Comparison of ENCODE assay signal across 8 cellular contexts in genomic region chr6:75748743-75749538, GRCh38. TPM values are rescaled to one million over a fixed set of nuclear protein-coding genes. Genes with fewer than 3 reads are reported as not detected.
DNase-seq lines count a peak whose midpoint lies in the region; ATAC-seq, FAIRE-seq and TF ChIP-seq lines count a peak whose summit lies in the region.

Gene MYO6, plus strand, starts transcription at chr6:75749239. Its CDS starts 68,309 bp downstream, at chr6:75817548.

- WGBS in gastroesophageal sphincter (ENCODE audit: low coverage in 1 of 2), 2 donors: 0% methylated on average over 10 of the region's 97 CpGs; no CpG with 5 or more reads in 1 of the 2 donors
- WGBS in tibial nerve, 2 donors: 0 to 1% methylated on average over 42 to 71 of the region's 97 CpGs

- H2AFZ ChIP-seq in OCI-LY7 (ENCODE audit: low read length): peak within 1 kb of the TSS; percentile 48; the same call in 1 of the 2 replicates

- ATAC-seq in HG03354 (IDR thresholded peaks at IDR 0.05; ENCODE audit: poor library complexity, severe bottlenecking, unreplicated experiment): peak; percentile 77
- ATAC-seq in gastroesophageal sphincter: peak; percentile 95

- no peaks in the 10 kb centered on the region for H3K36me3 Mint-ChIP-seq in neural crest cell (ENCODE audit: low read depth)

- H3K9me3 Mint-ChIP-seq in neural crest cell: no peaks in the 10 kb centered on the region

- intact Hi-C loops in OCI-LY7 (cut with micrococcal nuclease; ENCODE audit: unreplicated experiment): no loop called here

- H3K4me1 Mint-ChIP-seq in neural crest cell: peaks cover 14% of the 10 kb centered on the region

- no peaks in the 10 kb centered on the region for H3K79me2 ChIP-seq in OCI-LY7 (ENCODE audit: insufficient read depth, low read depth, low read length)

- no peaks in the 10 kb centered on the region for H3K9me3 ChIP-seq in OCI-LY7 (ENCODE audit: low read length)
- no peaks in the 10 kb centered on the region for H3K9me3 ChIP-seq in gastroesophageal sphincter
- H3K9me3 ChIP-seq in tibial nerve: no peaks in the 10 kb centered on the region

- no TSS peak for BruUV-seq in OCI-LY7 (replicated peaks; lab: Mats Ljungman, UMichigan)

- H3K27ac ChIP-seq in OCI-LY7 (ENCODE audit: low read depth, low read length, poor library complexity, severe bottlenecking) (no peak within 1 kb of the TSS), gastroesophageal sphincter (peak within 1 kb of the TSS; percentile 58 to 90 (median 82)), tibial nerve (peak within 1 kb of the TSS; percentile 72 to 88 (median 84))

- TF ChIP-seq POLR2A in gastroesophageal sphincter (IDR thresholded peaks at IDR 0.05) (peak; percentile 72 to 86), tibial nerve (IDR thresholded peaks at IDR 0.05) (peak; percentile 53 to 70)

- peak within 1 kb of the TSS; percentile 70 for H3K27ac Mint-ChIP-seq in neural crest cell (ENCODE audit: unreplicated experiment)

- H3K27me3 Mint-ChIP-seq in neural crest cell (ENCODE audit: low read depth): peaks cover 22% of the 10 kb centered on the region

- DNase-seq in CD1c-positive myeloid dendritic cell (ENCODE audit: extremely low spot score) (peak; percentile 63), GM19239 (ENCODE audit: insufficient read length, low spot score) (peak; percentile 48), OCI-LY7 (ENCODE audit: low spot score) (peak; percentile 22), neural crest cell (ENCODE audit: low read depth, low spot score) (peak; percentile 59), tibial nerve (ENCODE audit: low spot score in 2 of 2) (peak; percentile 18 to 35)
- peak; percentile 41 for DNase-seq in activated naive CD4-positive, alpha-beta T cell treated with Interleukin-2 at 50 U/mL for 16 hours

- peak within 1 kb of the TSS; percentile 70 for H3K4me2 ChIP-seq in OCI-LY7 (ENCODE audit: low read length)

- H3K4me1 ChIP-seq in OCI-LY7 (ENCODE audit: insufficient read depth, low read length, poor library complexity, severe bottlenecking) (peaks cover 20% of the 10 kb centered on the region), gastroesophageal sphincter (peaks cover 0 to 31% (median 0%) of the 10 kb centered on the region in 3 donors), tibial nerve (peaks cover 0 to 36% (median 0%) of the 10 kb centered on the region in 4 donors)

- POLR2A ChIA-PET in OCI-LY7 (lab: Charles Lee): no interaction called here

- CTCF ChIA-PET in OCI-LY7 (lab: Charles Lee; ENCODE audit: unreplicated experiment): no interaction called here

- H3K27me3 ChIP-seq in gastroesophageal sphincter (peaks cover 6% of the 10 kb centered on the region), tibial nerve (no peaks in the 10 kb centered on the region)

- FAIRE-seq in GM19239 (lab: Jason Lieb, UNC): peak; percentile 40

- no peak for TF ChIP-seq CTCF in OCI-LY7 (conservative IDR thresholded peaks at IDR 0.05; ENCODE audit: low read length)
- TF ChIP-seq CTCF in gastroesophageal sphincter (IDR thresholded peaks at IDR 0.05): no peak
- TF ChIP-seq CTCF in neural crest cell (conservative IDR thresholded peaks at IDR 0.05): no peak
- TF ChIP-seq CTCF in tibial nerve (IDR thresholded peaks at IDR 0.05): peak in 1 of 5 experiments; percentile 22

- peak within 1 kb of the TSS; percentile 58 for H3K4me3 ChIP-seq in OCI-LY7 (ENCODE audit: low read depth, low read length, poor library complexity, severe bottlenecking)
- peak within 1 kb of the TSS; percentile 84 to 86 for H3K4me3 ChIP-seq in gastroesophageal sphincter
- H3K4me3 ChIP-seq in tibial nerve: peak within 1 kb of the TSS; percentile 70 to 97 (median 94)

- no peaks in the 10 kb centered on the region for H3K9me2 ChIP-seq in OCI-LY7 (ENCODE audit: insufficient read depth, low read length)

- peak within 1 kb of the TSS; percentile 90 for H3K4me3 Mint-ChIP-seq in neural crest cell

- H4K20me1 ChIP-seq in OCI-LY7 (ENCODE audit: insufficient read depth, low read length): peaks cover 5% of the 10 kb centered on the region; the same call in 1 of the 2 replicates

- no peaks in the 10 kb centered on the region for H3K36me3 ChIP-seq in OCI-LY7 (ENCODE audit: insufficient read depth, low read length)
- H3K36me3 ChIP-seq in gastroesophageal sphincter: no peaks in the 10 kb centered on the region
- no peaks in the 10 kb centered on the region for H3K36me3 ChIP-seq in tibial nerve

- no peak for TF ChIP-seq EP300 in gastroesophageal sphincter (IDR thresholded peaks at IDR 0.05)
- TF ChIP-seq EP300 in tibial nerve (IDR thresholded peaks at IDR 0.05): peak in 1 of 2 donors; percentile 69

RNA-seq across cellular contexts. Expression of gene MYO6, which starts in this region (rescaled TPM):
- total RNA-seq in OCI-LY7 (2014; rRNA removed; shearing (Covaris generic)): not detected in 2 replicates
- total RNA-seq in OCI-LY7 (2022) (not detected in 2 replicates), gastroesophageal sphincter (10 to 100 TPM; 11.0 to 17.4 (median 12.5) TPM), neural crest cell (24.5 and 25.7 TPM in 2 replicates), tibial nerve (10 to 100 TPM; 16.5 to 21.3 (median 19.2) TPM)

Comparison
In these comparisons a context has a peak if more than half of its experiments do, and no peak if none do; other contexts are left out.
1. RNA of gene MYO6 (total RNA-seq): 24.5 to 25.7 TPM in neural crest cell, 16.5 to 21.3 TPM in tibial nerve and 11.0 to 17.4 TPM in gastroesophageal sphincter; not detected in OCI-LY7; every median in the first group is over 10 times any median in the second.
2. Peak in DNase-seq, H3K4me3 ChIP-seq and H3K4me2 ChIP-seq in OCI-LY7; RNA of the gene not detected or under 1 TPM.
3. Peak in every context shown above with its lines, with median percentiles within 50 percentile points of each other: DNase-seq and H3K4me3 ChIP-seq.